In genomic region chr21:46600305-46600704, GRCh38 we compare ENCODE assay signal across 26 cellular contexts. TPM values are rescaled to one million over a fixed set of nuclear protein-coding genes. Genes with fewer than 3 reads are reported as not detected.
DNase-seq lines count a peak whose midpoint lies in the region; ATAC-seq and TF ChIP-seq lines count a peak whose summit lies in the region.
"Had no signal": no experiment of that assay in that cellular context is flagged by ENCODE, and none has a peak within 500 bp of the region (broad histone marks: within the 10 kb centered on the region; RNA-seq: fewer than 3 reads in every experiment).

No MANE protein-coding gene starts in this region.

- no peak for ATAC-seq in activated naive CD8-positive, alpha-beta T cell treated with anti-CD3 and anti-CD28 coated beads, Interleukin-2, amount 50 U/mL, for 24 hours
- no peak for ATAC-seq in naive thymus-derived CD8-positive, alpha-beta T cell
- no peak for ATAC-seq in HG02759 (IDR thresholded peaks at IDR 0.05; ENCODE audit: unreplicated experiment)
- ATAC-seq in HG02798 (IDR thresholded peaks at IDR 0.05; ENCODE audit: poor library complexity, unreplicated experiment), result no peak

- H3K4me3 Mint-ChIP-seq in activated naive CD8-positive, alpha-beta T cell, result no peak overlapping the region
- no peak overlapping the region for H3K4me3 Mint-ChIP-seq in activated naive CD8-positive, alpha-beta T cell treated with anti-CD3 and anti-CD28 coated beads, Interleukin-2, amount 50 U/mL, for 24 hours
- H3K4me3 Mint-ChIP-seq in brain, result peak overlapping the region in 1 of 5 experiments; percentile 59
- H3K4me3 Mint-ChIP-seq in naive thymus-derived CD8-positive, alpha-beta T cell, result peak overlapping the region in 5 of 10 donors; percentile 3 to 62 (median 29)
- H3K4me3 Mint-ChIP-seq: CD14-positive monocyte had no signal

- no peaks in the 10 kb centered on the region for H3K36me3 Mint-ChIP-seq in activated naive CD8-positive, alpha-beta T cell
- H3K36me3 Mint-ChIP-seq in activated naive CD8-positive, alpha-beta T cell treated with anti-CD3 and anti-CD28 coated beads, Interleukin-2, amount 50 U/mL, for 24 hours (ENCODE audit: low read depth), result no peaks in the 10 kb centered on the region
- H3K36me3 Mint-ChIP-seq in brain, result no peaks in the 10 kb centered on the region
- peaks cover 0 to 14% (median 0%) of the 10 kb centered on the region in 3 donors for H3K36me3 Mint-ChIP-seq in naive thymus-derived CD8-positive, alpha-beta T cell
- H3K36me3 Mint-ChIP-seq: CD14-positive monocyte had no signal

- H3K27ac ChIP-seq in temporal lobe (ENCODE audit: low read depth, low read length), result peak overlapping the region; percentile 22
- H3K27ac ChIP-seq: 22Rv1, PC-9 had no signal

- H3K4me1 Mint-ChIP-seq in activated naive CD8-positive, alpha-beta T cell (ENCODE audit: low read depth), result peaks cover 51% of the 10 kb centered on the region
- peaks cover 11% of the 10 kb centered on the region for H3K4me1 Mint-ChIP-seq in activated naive CD8-positive, alpha-beta T cell treated with anti-CD3 and anti-CD28 coated beads, Interleukin-2, amount 50 U/mL, for 24 hours
- H3K4me1 Mint-ChIP-seq in brain, result peaks cover 70% of the 10 kb centered on the region
- peaks cover 27 to 57% (median 42%) of the 10 kb centered on the region in 4 donors for H3K4me1 Mint-ChIP-seq in naive thymus-derived CD8-positive, alpha-beta T cell

- H3K27me3 Mint-ChIP-seq in activated naive CD8-positive, alpha-beta T cell, result no peaks in the 10 kb centered on the region
- H3K27me3 Mint-ChIP-seq in activated naive CD8-positive, alpha-beta T cell treated with anti-CD3 and anti-CD28 coated beads, Interleukin-2, amount 50 U/mL, for 24 hours, result no peaks in the 10 kb centered on the region
- no peaks in the 10 kb centered on the region for H3K27me3 Mint-ChIP-seq in brain
- H3K27me3 Mint-ChIP-seq in naive thymus-derived CD8-positive, alpha-beta T cell, result no peaks in the 10 kb centered on the region

- POLR2A ChIA-PET in naive thymus-derived CD8-positive, alpha-beta T cell (lab: Charles Lee), result interaction anchor here (1.0 to 6.8 kb wide), 7 partner anchors 19 to 48 kb away, joined by 3 to 168 read pairs (median 8); partner anchors contain the start of gene PRMT2

- H3K9me3 Mint-ChIP-seq in activated naive CD8-positive, alpha-beta T cell (ENCODE audit: low read depth), result no peaks in the 10 kb centered on the region
- no peaks in the 10 kb centered on the region for H3K9me3 Mint-ChIP-seq in activated naive CD8-positive, alpha-beta T cell treated with anti-CD3 and anti-CD28 coated beads, Interleukin-2, amount 50 U/mL, for 24 hours
- peaks cover 0 to 8% (median 4%) of the 10 kb centered on the region in 5 experiments for H3K9me3 Mint-ChIP-seq in brain
- peaks cover 0 to 2% (median 0%) of the 10 kb centered on the region in 9 donors for H3K9me3 Mint-ChIP-seq in naive thymus-derived CD8-positive, alpha-beta T cell

- no peak for TF ChIP-seq CTCF in brain (conservative IDR thresholded peaks at IDR 0.05)

- peak overlapping the region; percentile 83 for H3K27ac Mint-ChIP-seq in activated naive CD8-positive, alpha-beta T cell
- no peak overlapping the region for H3K27ac Mint-ChIP-seq in activated naive CD8-positive, alpha-beta T cell treated with anti-CD3 and anti-CD28 coated beads, Interleukin-2, amount 50 U/mL, for 24 hours
- H3K27ac Mint-ChIP-seq in brain, result peak overlapping the region in 4 of 5 experiments; percentile 91 to 98 (median 96)
- H3K27ac Mint-ChIP-seq in naive thymus-derived CD8-positive, alpha-beta T cell, result peak overlapping the region in 9 of 10 donors; percentile 12 to 92 (median 80)
- H3K27ac Mint-ChIP-seq: CD14-positive monocyte had no signal

- no peak for DNase-seq in activated naive CD8-positive, alpha-beta T cell treated with anti-CD3 and anti-CD28 coated beads, Interleukin-2, amount 50 U/mL, for 24 hours
- no peak for DNase-seq in naive thymus-derived CD8-positive, alpha-beta T cell
- no peak for DNase-seq in NCI-H446 (lab: John Stamatoyannopoulos, UW)
- DNase-seq: BE2C, DMS153, DND-41, GOT3, HCEC 1CT, KBM-7, MG63, NCI-H1105 treated with DMSO at 0.1 percent for 48 hours, NCI-H146, NCI-H1930, NCI-H526 treated with DMSO at 0.1 percent for 48 hours, PC-9, SHP77 had no signal

RNA-seq across cellular contexts. Expression of gene S100B, which starts 4.6 kb away (rescaled TPM):
- polyA plus RNA-seq in brain (ENCODE audit: insufficient read depth, low read depth, low replicate concordance), result 549 TPM
- 10 to 100 TPM; 73.4 to 73.5 TPM for total RNA-seq in naive thymus-derived CD8-positive, alpha-beta T cell
- polyA plus RNA-seq in naive thymus-derived CD8-positive, alpha-beta T cell, result 100 to 1,000 TPM in 2 of 3 donors, 10 to 100 TPM in 1; 92.4 to 271 (median 227) TPM
- total RNA-seq in temporal lobe, result 10.1 TPM
- total RNA-seq: HT-29, LHCN-M2, NCI-H460, PC-9 had no signal

RNA-seq across cellular contexts. Expression of gene PRMT2, which starts 35.2 kb away (rescaled TPM):
- polyA plus RNA-seq in brain (ENCODE audit: insufficient read depth, low read depth, low replicate concordance), result 141 TPM
- 100 to 1,000 TPM; 369 to 376 TPM for total RNA-seq in naive thymus-derived CD8-positive, alpha-beta T cell
- polyA plus RNA-seq in naive thymus-derived CD8-positive, alpha-beta T cell, result 100 to 1,000 TPM; 358 to 485 (median 396) TPM
- 218 TPM for total RNA-seq in temporal lobe
